Comparison of ENCODE assay signal across 13 cellular contexts in genomic region chr1:215845224-215845902, GRCh38.
DNase-seq lines count a peak whose midpoint lies in the region; ATAC-seq and TF ChIP-seq lines count a peak whose summit lies in the region.
"Had no signal": no experiment of that assay in that cellular context is flagged by ENCODE, and none has a peak within 500 bp of the region (broad histone marks: within the 10 kb centered on the region; RNA-seq: fewer than 3 reads in every experiment).

No MANE protein-coding gene starts in this region.

- no peaks in the 10 kb centered on the region for H3K27me3 ChIP-seq in CD4-positive, alpha-beta T cell (ENCODE audit: control insufficient read depth, insufficient read depth, low read length)
- H3K27me3 ChIP-seq: cardiac muscle cell had no signal

- in situ Hi-C loops in Caki2 (cut with HindIII; ENCODE audit: low pct_unique_long_range_greater_than_20kb, low sequenced_read_pairs), result no loop called here

- H3K27me3 Mint-ChIP-seq in activated naive CD8-positive, alpha-beta T cell treated with anti-CD3 and anti-CD28 coated beads for 36 hours, result no peaks in the 10 kb centered on the region
- no peaks in the 10 kb centered on the region for H3K27me3 Mint-ChIP-seq in CD4-positive, alpha-beta T cell
- H3K27me3 Mint-ChIP-seq: activated B cell treated with CpG ODN at 0.5 μM for 24 hours had no signal

- ATAC-seq in CD4-positive, alpha-beta T cell (ENCODE audit: poor library complexity), result no peak
- ATAC-seq: right cardiac atrium had no signal

- H3K27ac Mint-ChIP-seq in activated naive CD8-positive, alpha-beta T cell treated with anti-CD3 and anti-CD28 coated beads for 36 hours, result no peak overlapping the region
- no peak overlapping the region for H3K27ac Mint-ChIP-seq in CD4-positive, alpha-beta T cell
- H3K27ac Mint-ChIP-seq: activated B cell treated with CpG ODN at 0.5 μM for 24 hours had no signal

- no peak overlapping the region for H3K4me3 ChIP-seq in choroid plexus epithelial cell (ENCODE audit: low read depth, low read length)
- H3K4me3 ChIP-seq: cardiac muscle cell had no signal

- TF ChIP-seq CTCF in choroid plexus epithelial cell (conservative IDR thresholded peaks at IDR 0.05; ENCODE audit: low read depth, low read length), result no peak
- no peak for TF ChIP-seq CTCF in CD4-positive, alpha-beta T cell (IDR thresholded peaks at IDR 0.05)

- no peak overlapping the region for H3K4me3 Mint-ChIP-seq in activated naive CD8-positive, alpha-beta T cell treated with anti-CD3 and anti-CD28 coated beads for 36 hours
- H3K4me3 Mint-ChIP-seq in CD4-positive, alpha-beta T cell, result no peak overlapping the region
- H3K4me3 Mint-ChIP-seq: activated B cell treated with CpG ODN at 0.5 μM for 24 hours had no signal

- H3K9me3 Mint-ChIP-seq in activated naive CD8-positive, alpha-beta T cell treated with anti-CD3 and anti-CD28 coated beads for 36 hours, result peaks cover 3% of the 10 kb centered on the region
- H3K9me3 Mint-ChIP-seq in CD4-positive, alpha-beta T cell, result peaks cover 2% of the 10 kb centered on the region

- POLR2A ChIA-PET in CD4-positive, alpha-beta T cell (lab: Charles Lee), result no interaction called here

- no peaks in the 10 kb centered on the region for H3K4me1 Mint-ChIP-seq in activated naive CD8-positive, alpha-beta T cell treated with anti-CD3 and anti-CD28 coated beads for 36 hours
- no peaks in the 10 kb centered on the region for H3K4me1 Mint-ChIP-seq in CD4-positive, alpha-beta T cell (ENCODE audit: low read depth)
- H3K4me1 Mint-ChIP-seq: activated B cell treated with CpG ODN at 0.5 μM for 24 hours had no signal

- CTCF ChIA-PET in CD4-positive, alpha-beta T cell (lab: Charles Lee), result no interaction called here

- H3K9me3 ChIP-seq in CD4-positive, alpha-beta T cell (ENCODE audit: control insufficient read depth, low read length), result no peaks in the 10 kb centered on the region

- no peak overlapping the region for H3K27ac ChIP-seq in CD4-positive, alpha-beta T cell (ENCODE audit: low read depth, low read length)
- H3K27ac ChIP-seq: cardiac muscle cell had no signal

- intact Hi-C loops in CD4-positive, alpha-beta T cell (cut with DNase I, micrococcal nuclease), result no loop called here

- DNase-seq in Caki2 (ENCODE audit: low read depth) (peak; percentile 67), M059J (ENCODE audit: low read depth) (peak; percentile 78), choroid plexus epithelial cell (ENCODE audit: low read depth) (peak; percentile 71), non-pigmented ciliary epithelial cell (ENCODE audit: low read depth) (peak; percentile 54), NCI-H1092 treated with DMSO at 0.1 percent for 48 hours (lab: John Stamatoyannopoulos, UW) (no peak), epidermal melanocyte (ENCODE audit: insufficient read length, low spot score) (no peak)
- DNase-seq in activated naive CD8-positive, alpha-beta T cell treated with anti-CD3 and anti-CD28 coated beads for 36 hours, result no peak
- DNase-seq in CD4-positive, alpha-beta T cell, result no peak
- DNase-seq: activated B cell treated with CpG ODN at 0.5 μM for 24 hours; activated T-cell treated with anti-CD3 and anti-CD28 coated beads, Interleukin-2, amount 50 U/mL, for 1 hour; NCI-H2107; right cardiac atrium had no signal

- H3K36me3 Mint-ChIP-seq in activated naive CD8-positive, alpha-beta T cell treated with anti-CD3 and anti-CD28 coated beads for 36 hours, result no peaks in the 10 kb centered on the region
- H3K36me3 Mint-ChIP-seq in CD4-positive, alpha-beta T cell (ENCODE audit: low read depth), result no peaks in the 10 kb centered on the region

Comparison
In these comparisons a context has a peak if more than half of its experiments do, and no peak if none do; other contexts are left out.
1. DNase-seq: peak in Caki2 (single experiment), M059J (single experiment), choroid plexus epithelial cell (single experiment) and non-pigmented ciliary epithelial cell (single experiment); none in activated naive CD8-positive, alpha-beta T cell treated with anti-CD3 and anti-CD28 coated beads for 36 hours (single experiment), CD4-positive, alpha-beta T cell (0 of 10), NCI-H1092 treated with DMSO at 0.1 percent for 48 hours (single experiment) and epidermal melanocyte (single experiment).